In genomic region chr5:142600611-142601360, GRCh38 we compare ENCODE assay signal across 8 cellular contexts.
DNase-seq lines count a peak whose midpoint lies in the region; ATAC-seq, FAIRE-seq and TF ChIP-seq lines count a peak whose summit lies in the region.

No MANE protein-coding gene starts in this region.

- no peak for TF ChIP-seq CTCF in VCaP (conservative IDR thresholded peaks at IDR 0.05)

- peak overlapping the region; percentile 50 for H3K27ac ChIP-seq in VCaP
- no peak overlapping the region for H3K27ac ChIP-seq in effector memory CD4-positive, alpha-beta T cell (ENCODE audit: insufficient read depth, low read length, poor library complexity, severe bottlenecking)

- H3K4me3 ChIP-seq in effector memory CD4-positive, alpha-beta T cell (ENCODE audit: insufficient read depth, low read depth, low read length, poor library complexity, severe bottlenecking) = no peak overlapping the region

- H3K36me3 ChIP-seq in effector memory CD4-positive, alpha-beta T cell (ENCODE audit: control insufficient read depth, insufficient read depth, low read length) = no peaks in the 10 kb centered on the region

- TF ChIP-seq POLR2A in H54 (IDR thresholded peaks at IDR 0.05; ENCODE audit: low read depth, low read length) = no peak

- FAIRE-seq in H54 (lab: Jason Lieb, UNC) = no peak

- peak; percentile 94 for DNase-seq in EH (ENCODE audit: low read depth)
- peak; percentile 53 for DNase-seq in Right ventricle myocardium superior
- peak; percentile 36 for DNase-seq in retina
- DNase-seq in NCI-H2081 treated with DMSO at 0.1 percent for 48 hours (lab: John Stamatoyannopoulos, UW) = no peak
- DNase-seq in H54 (ENCODE audit: insufficient read length, low spot score) = no peak
- DNase-seq in effector memory CD4-positive, alpha-beta T cell = no peak

- ATAC-seq in Right ventricle myocardium superior (ENCODE audit: poor library complexity) (peak; percentile 86), GM18861 (IDR thresholded peaks at IDR 0.05; ENCODE audit: unreplicated experiment) (no peak)

- no peaks in the 10 kb centered on the region for H3K4me1 ChIP-seq in effector memory CD4-positive, alpha-beta T cell (ENCODE audit: control insufficient read depth, insufficient read depth, low read length, poor library complexity, severe bottlenecking)

- H3K27me3 ChIP-seq in effector memory CD4-positive, alpha-beta T cell (replicated peaks; ENCODE audit: control insufficient read depth, insufficient read depth, low read length, poor library complexity, severe bottlenecking) = no peaks in the 10 kb centered on the region

- intact Hi-C loops in Right ventricle myocardium superior (cut with DNase I) = no loop called here

- H3K9me3 ChIP-seq in effector memory CD4-positive, alpha-beta T cell (ENCODE audit: control insufficient read depth, low read length) = no peaks in the 10 kb centered on the region

Comparison
In these comparisons a context has a peak if more than half of its experiments do, and no peak if none do; other contexts are left out.
1. DNase-seq: peak in EH (single experiment), Right ventricle myocardium superior (single experiment) and retina (single experiment); none in NCI-H2081 treated with DMSO at 0.1 percent for 48 hours (single experiment), H54 (single experiment) and effector memory CD4-positive, alpha-beta T cell (0 of 3).